Comparison of ENCODE assay signal across 15 cellular contexts in the genomic region with DNA sequence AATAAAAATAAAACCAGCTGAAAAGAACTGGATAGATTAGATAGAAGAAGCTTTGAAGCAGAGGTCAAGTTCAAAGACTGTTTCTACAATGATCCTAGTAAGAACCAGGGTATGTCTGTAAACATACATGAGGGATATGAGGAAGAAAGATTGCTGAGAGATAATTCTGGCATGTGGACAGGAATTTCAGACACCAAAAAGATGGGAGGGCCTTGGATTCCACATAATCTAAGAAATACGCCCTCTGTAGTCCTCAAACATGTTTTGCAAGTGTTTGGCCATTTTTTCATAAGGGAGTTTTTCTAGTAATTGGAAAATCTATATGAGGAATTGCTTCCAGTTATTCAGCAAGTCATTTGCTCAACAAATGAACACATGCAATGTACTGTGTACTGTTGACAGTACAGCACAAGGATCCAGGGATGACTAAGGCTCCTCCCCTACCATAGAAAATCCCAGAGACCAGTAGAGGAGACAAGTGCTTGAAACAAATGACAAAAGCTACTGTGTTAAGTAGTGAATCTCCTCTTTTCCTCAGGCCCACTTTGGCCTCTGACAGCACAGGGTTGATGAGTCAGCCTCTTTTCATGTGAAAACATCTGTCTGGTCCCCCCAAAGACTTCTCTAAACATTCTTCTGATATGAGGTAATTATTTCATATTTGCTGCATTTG.
DNase-seq lines count a peak whose midpoint lies in the region; ATAC-seq and TF ChIP-seq lines count a peak whose summit lies in the region.
"Had no signal": no experiment of that assay in that cellular context is flagged by ENCODE, and none has a peak within 500 bp of the region (broad histone marks: within the 10 kb centered on the region; RNA-seq: fewer than 3 reads in every experiment).

No MANE protein-coding gene starts in this region.

- intact Hi-C loops in sciatic nerve (cut with DNase I) = no loop called here

- no peak overlapping the region for H3K4me3 ChIP-seq in HFF-Myc (replicated peaks; ENCODE audit: low read depth, low read length)
- H3K4me3 ChIP-seq: K562, mucosa of descending colon, skin epidermis, transverse colon had no signal

- ATAC-seq in sciatic nerve = peak; percentile 92
- no peak for ATAC-seq in GM18502 (IDR thresholded peaks at IDR 0.05; ENCODE audit: poor library complexity, unreplicated experiment)
- no peak for ATAC-seq in GM18511 (IDR thresholded peaks at IDR 0.05; ENCODE audit: unreplicated experiment)
- ATAC-seq: K562, mucosa of descending colon had no signal

- TF ChIP-seq CTCF in HFF-Myc (IDR thresholded peaks at IDR 0.05; ENCODE audit: low read depth, low read length, missing control alignments) = no peak

- DNase-seq in HFF-Myc (ENCODE audit: extremely low read depth, low read depth) (peak; percentile 77), T1000 (lab: John Stamatoyannopoulos, UW) (peak; percentile 40), foreskin melanocyte (peak; percentile 96), sciatic nerve (ENCODE audit: low spot score) (no peak), NCI-H128 (lab: John Stamatoyannopoulos, UW; ENCODE audit: unreplicated experiment) (no peak)
- no peak for DNase-seq in activated effector memory CD4-positive, alpha-beta T cell treated with Interleukin-2 at 50 U/mL for 16 hours
- DNase-seq: activated naive CD8-positive, alpha-beta T cell treated with anti-CD3 and anti-CD28 coated beads for 36 hours; effector CD8-positive, alpha-beta T cell; mucosa of descending colon; NCI-H2081 treated with DMSO at 0.1 percent for 48 hours; transverse colon had no signal

Comparison
In these comparisons a context has a peak if more than half of its experiments do, and no peak if none do; other contexts are left out.
1. DNase-seq: peak in HFF-Myc (single experiment), T1000 (single experiment) and foreskin melanocyte (single experiment); none in sciatic nerve (single experiment), NCI-H128 (single experiment) and activated effector memory CD4-positive, alpha-beta T cell treated with Interleukin-2 at 50 U/mL for 16 hours (single experiment).